ENCODE assay signal across 20 cellular contexts in genomic region chr17:12067425-12067824, GRCh38.
"Had no signal": no experiment of that assay in that cellular context is flagged by ENCODE, and none has a peak within 500 bp of the region (broad histone marks: within the 10 kb centered on the region; RNA-seq: fewer than 3 reads in every experiment).

No MANE protein-coding gene starts in this region.

- H3K27me3 Mint-ChIP-seq: dendritic cell treated with granulocyte-macrophage colony-stimulating factor and Interleukin-4, amounts not matched to agents 40 ng/mL and 50 ng/mL, for 4 days had no signal

- H3K4me3 ChIP-seq: colonic mucosa, esophagus muscularis mucosa, gastroesophageal sphincter, heart left ventricle, hepatocyte, left lung, lower lobe of right lung, mucosa of descending colon had no signal

- H3K36me3 ChIP-seq: colonic mucosa had no signal

- H3K9me3 ChIP-seq: colonic mucosa, esophagus muscularis mucosa, gastroesophageal sphincter, heart left ventricle, left lung, lower lobe of right lung, mucosa of descending colon had no signal

- DNase-seq: colonic mucosa; cortex of kidney; effector CD4-positive, alpha-beta T cell; effector memory CD4-positive, alpha-beta T cell; foreskin keratinocyte; heart left ventricle; hypothalamus; immature natural killer cell; islet precursor cell; left cardiac atrium; left lung; left ventricle myocardium superior; lower lobe of right lung; mesenchymal stem cell; mucosa of descending colon had no signal

- H3K9me3 Mint-ChIP-seq: dendritic cell treated with granulocyte-macrophage colony-stimulating factor and Interleukin-4, amounts not matched to agents 40 ng/mL and 50 ng/mL, for 4 days; immature natural killer cell had no signal

- H3K27me3 ChIP-seq: colonic mucosa, esophagus muscularis mucosa, foreskin keratinocyte, gastroesophageal sphincter, heart left ventricle, hepatocyte, left lung had no signal

- H3K4me3 Mint-ChIP-seq: dendritic cell treated with granulocyte-macrophage colony-stimulating factor and Interleukin-4, amounts not matched to agents 40 ng/mL and 50 ng/mL, for 4 days; immature natural killer cell; mesothelial cell of epicardium had no signal

- H3K4me2 ChIP-seq: hepatocyte had no signal

- H3K27ac ChIP-seq: colonic mucosa, esophagus muscularis mucosa, foreskin keratinocyte, gastroesophageal sphincter, heart left ventricle, hepatocyte, left lung, lower lobe of right lung had no signal

- H3K27ac Mint-ChIP-seq: dendritic cell treated with granulocyte-macrophage colony-stimulating factor and Interleukin-4, amounts not matched to agents 40 ng/mL and 50 ng/mL, for 4 days; immature natural killer cell; mesothelial cell of epicardium had no signal

- H3K4me1 ChIP-seq: colonic mucosa, gastroesophageal sphincter, left lung, lower lobe of right lung had no signal

- H2AFZ ChIP-seq: hepatocyte had no signal

- ATAC-seq: foreskin keratinocyte, gastroesophageal sphincter, heart left ventricle, left cardiac atrium, left lung, left ventricle myocardium superior, lower lobe of right lung, mucosa of descending colon had no signal

- H3K4me1 Mint-ChIP-seq: mesothelial cell of epicardium had no signal
